Comparison of ENCODE assay signal across 12 cellular contexts in the genomic region with DNA sequence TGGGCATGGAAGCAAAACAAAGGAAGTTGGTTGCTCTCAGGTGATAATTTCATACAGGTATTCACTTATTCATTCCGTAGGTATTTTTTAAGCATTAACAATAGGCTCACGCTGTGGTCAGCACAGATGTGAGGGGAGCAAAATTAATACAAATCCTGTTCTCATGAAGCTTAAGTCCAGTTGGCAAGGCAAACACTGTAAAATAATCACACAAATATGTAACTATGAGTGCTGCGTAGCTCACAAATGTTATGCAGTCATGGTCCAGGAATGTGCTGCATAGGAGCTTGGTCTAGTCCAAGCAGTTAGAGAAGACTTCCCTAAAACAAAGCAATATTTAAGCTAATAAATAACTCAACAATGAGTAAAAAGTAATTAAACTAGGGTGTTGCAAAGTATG. TPM values are rescaled to one million over a fixed set of nuclear protein-coding genes. Genes with fewer than 3 reads are reported as not detected.
A peak's percentile ranks its signal among the peaks of the same experiment; 100 is the strongest.
DNase-seq lines count a peak whose midpoint lies in the region; ATAC-seq and TF ChIP-seq lines count a peak whose summit lies in the region.
"Had no signal": no experiment of that assay in that cellular context is flagged by ENCODE, and none has a peak within 500 bp of the region (broad histone marks: within the 10 kb centered on the region; RNA-seq: fewer than 3 reads in every experiment).

No MANE protein-coding gene starts in this region.

- TF ChIP-seq CTCF in foreskin fibroblast (IDR thresholded peaks at IDR 0.05; ENCODE audit: low read depth, low read length) (no peak), upper lobe of left lung (IDR thresholded peaks at IDR 0.05) (no peak)

- H3K9me3 ChIP-seq in upper lobe of left lung = no peaks in the 10 kb centered on the region

- H3K27ac ChIP-seq in upper lobe of left lung = peak overlapping the region in 1 of 4 donors; percentile 8

- H3K4me3 ChIP-seq in foreskin fibroblast (ENCODE audit: low read depth in 1 of 2, low read length in 2 of 2) (no peak overlapping the region), upper lobe of left lung (no peak overlapping the region)

- 62 to 81% methylated on average over 3 of the region's 3 CpGs for WGBS in upper lobe of left lung, 2 donors

- H3K27me3 ChIP-seq in upper lobe of left lung = no peaks in the 10 kb centered on the region

- ATAC-seq in SK-N-SH treated with all-trans-retinoic acid at 6 μM for 48 hours (peak; percentile 98), upper lobe of left lung (ENCODE audit: low FRiP score in 2 of 2) (peak; percentile 76 to 85)

- peak; percentile 97 for DNase-seq in HCEC 1CT
- peak; percentile 86 to 93 for DNase-seq in foreskin fibroblast
- DNase-seq in upper lobe of left lung = no peak
- DNase-seq in NCI-H187 (lab: John Stamatoyannopoulos, UW) = no peak
- no peak for DNase-seq in SKM-1 (lab: John Stamatoyannopoulos, UW; ENCODE audit: unreplicated experiment)
- no peak for DNase-seq in UCSD-AML1 (lab: John Stamatoyannopoulos, UW; ENCODE audit: unreplicated experiment)
- DNase-seq: activated CD4-positive, alpha-beta T cell treated with anti-CD3 and anti-CD28 coated beads, Interleukin-2, amount 50 U/mL, for 4 hours; activated naive CD8-positive, alpha-beta T cell treated with anti-CD3 and anti-CD28 coated beads, Interleukin-2, amount 10 ng/mL, durations not matched to agents 7 days and 5 days; erythroblast; SHP77 treated with DMSO at 0.1 percent for 48 hours had no signal

- TF ChIP-seq EP300 in upper lobe of left lung (IDR thresholded peaks at IDR 0.05) = no peak

- peaks cover 0 to 7% (median 0%) of the 10 kb centered on the region in 4 donors for H3K4me1 ChIP-seq in upper lobe of left lung

- TF ChIP-seq POLR2A in upper lobe of left lung (IDR thresholded peaks at IDR 0.05) = no peak

- no peaks in the 10 kb centered on the region for H3K36me3 ChIP-seq in upper lobe of left lung

TF ChIP-seq in SK-N-SH treated with all-trans-retinoic acid at 6 μM for 48 hours, 23 proteins besides CTCF, POLR2A, EP300 and RAD21:
- no peak for TF ChIP-seq RARB (CRISPR knock-in tag; IDR thresholded peaks at IDR 0.05)
- no peak for TF ChIP-seq GLIS3 (CRISPR knock-in tag; IDR thresholded peaks at IDR 0.05)
- no peak for TF ChIP-seq ZC3H10 (CRISPR knock-in tag; IDR thresholded peaks at IDR 0.05)
- TF ChIP-seq ESRRG (CRISPR knock-in tag; IDR thresholded peaks at IDR 0.05) = no peak
- TF ChIP-seq TSHZ2 (CRISPR knock-in tag; IDR thresholded peaks at IDR 0.05) = no peak
- TF ChIP-seq BACH2 (CRISPR knock-in tag; IDR thresholded peaks at IDR 0.05; ENCODE audit: borderline replicate concordance) = no peak
- TF ChIP-seq TOX (CRISPR knock-in tag; IDR thresholded peaks at IDR 0.05; ENCODE audit: borderline replicate concordance) = no peak
- no peak for TF ChIP-seq PPARA (CRISPR knock-in tag; IDR thresholded peaks at IDR 0.05; ENCODE audit: borderline replicate concordance)
- TF ChIP-seq ZFP30 (CRISPR knock-in tag; IDR thresholded peaks at IDR 0.05) = no peak

RNA-seq across cellular contexts. Expression of gene SP5, which starts 23.9 kb away (rescaled TPM):
- total RNA-seq in upper lobe of left lung = 1 to 10 TPM; 1.5 to 6.6 (median 4.4) TPM
- total RNA-seq: activated naive CD8-positive, alpha-beta T cell treated with anti-CD3 and anti-CD28 coated beads, Interleukin-2, amount 10 ng/mL, durations not matched to agents 7 days and 5 days; lung microvascular endothelial cell had no signal

RNA-seq across cellular contexts. Expression of gene ERICH2, which starts 31.1 kb away (rescaled TPM):
- total RNA-seq in upper lobe of left lung = 10 to 100 TPM in 1 of 6 donors, 1 to 10 TPM in 5; 1.6 to 19.7 (median 4.3) TPM
- total RNA-seq: activated naive CD8-positive, alpha-beta T cell treated with anti-CD3 and anti-CD28 coated beads, Interleukin-2, amount 10 ng/mL, durations not matched to agents 7 days and 5 days; lung microvascular endothelial cell had no signal

Comparison
In these comparisons a context has a peak if more than half of its experiments do, and no peak if none do; other contexts are left out.
1. DNase-seq: peak in HCEC 1CT (single experiment) and foreskin fibroblast (2 of 2); none in upper lobe of left lung (0 of 2), NCI-H187 (0 of 2), SKM-1 (single experiment) and UCSD-AML1 (single experiment).